ENCODE assay signal across 26 cellular contexts in the genomic region with DNA sequence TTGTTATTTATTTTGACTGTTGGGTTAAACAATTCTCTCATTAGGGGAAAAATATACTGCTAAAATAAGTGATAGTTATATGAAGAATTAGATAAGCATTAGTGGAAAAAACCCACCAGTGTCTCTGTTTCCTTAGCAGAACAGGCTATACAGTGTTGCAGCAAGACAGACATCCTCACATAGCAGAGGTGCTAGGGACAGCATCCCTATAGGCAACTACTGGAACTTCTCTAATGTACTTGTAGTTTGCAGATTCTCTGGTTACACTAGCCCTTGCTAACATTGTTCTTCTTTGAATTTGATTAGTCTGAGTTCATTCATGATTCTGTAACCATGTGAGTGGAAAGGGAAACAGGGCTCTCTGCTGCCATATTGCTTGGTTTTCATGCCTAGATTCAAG.
DNase-seq lines count a peak whose midpoint lies in the region; ATAC-seq, FAIRE-seq and TF ChIP-seq lines count a peak whose summit lies in the region.
"Had no signal": no experiment of that assay in that cellular context is flagged by ENCODE, and none has a peak within 500 bp of the region (broad histone marks: within the 10 kb centered on the region; RNA-seq: fewer than 3 reads in every experiment).

No MANE protein-coding gene starts in this region.

- H3K27me3 Mint-ChIP-seq in astrocyte (ENCODE audit: low read depth, unreplicated experiment): no peaks in the 10 kb centered on the region
- H3K27me3 Mint-ChIP-seq: central memory CD8-positive, alpha-beta T cell had no signal

- no peak for FAIRE-seq in astrocyte (lab: Jason Lieb, UNC)

- peak; percentile 2 for DNase-seq in NCI-H82 (lab: John Stamatoyannopoulos, UW)
- no peak for DNase-seq in NCI-H82 treated with DMSO at 0.1 percent for 48 hours (lab: John Stamatoyannopoulos, UW; ENCODE audit: unreplicated experiment)
- DNase-seq in astrocyte (ENCODE audit: low read depth): no peak
- DNase-seq in foreskin fibroblast: no peak
- no peak for DNase-seq in activated T-cell treated with anti-CD3 and anti-CD28 coated beads, Interleukin-2, amount 50 U/mL, for 1 hour
- DNase-seq in NCI-H1694 treated with DMSO at 0.1 percent for 48 hours (lab: John Stamatoyannopoulos, UW): no peak
- DNase-seq in activated naive CD4-positive, alpha-beta T cell treated with anti-CD3 and anti-CD28 coated beads, Interleukin-2, amount 50 U/mL, for 16 hours: no peak
- DNase-seq: activated CD8-positive, alpha-beta memory T cell treated with anti-CD3 and anti-CD28 coated beads, Interleukin-2, amount 50 U/mL, for 48 hours; activated effector memory CD4-positive, alpha-beta T cell treated with anti-CD3 and anti-CD28 coated beads, Interleukin-2, amount 50 U/mL, for 16 hours; Calu3; head of caudate nucleus; MM.1S; NCI-H1694; NCI-H774; nucleus accumbens; OCI-M1; SJCRH30; stimulated activated CD8-positive, alpha-beta memory T cell treated with anti-CD3 and anti-CD28 coated beads, Interleukin-4, amount 100 ng/mL, for 48 hours; T-helper 2 cell; upper lobe of left lung; WERI-Rb-1 had no signal

- peaks cover 9% of the 10 kb centered on the region for H3K9me3 Mint-ChIP-seq in astrocyte (ENCODE audit: unreplicated experiment)

- ATAC-seq in HG03108 (IDR thresholded peaks at IDR 0.05; ENCODE audit: unreplicated experiment): no peak

- no peak overlapping the region for H3K27ac Mint-ChIP-seq in astrocyte (ENCODE audit: unreplicated experiment)

- H3K4me3 ChIP-seq in astrocyte (ENCODE audit: insufficient read depth, low read depth, low read length): no peak overlapping the region
- no peak overlapping the region for H3K4me3 ChIP-seq in foreskin fibroblast (ENCODE audit: low read depth in 1 of 2, low read length in 2 of 2)
- H3K4me3 ChIP-seq: BLaER1 treated with 17β-estradiol and CSF1 and Interleukin-3, amounts not matched to agents 10 nM and 100 nM; esophagus muscularis mucosa; SJCRH30; upper lobe of left lung had no signal

- H4K20me1 ChIP-seq in astrocyte (ENCODE audit: insufficient read depth, low read length): no peaks in the 10 kb centered on the region
- H4K20me1 ChIP-seq: BLaER1 treated with 17β-estradiol and CSF1 and Interleukin-3, amounts not matched to agents 10 nM and 100 nM had no signal

- H3K79me2 ChIP-seq in astrocyte (ENCODE audit: insufficient read depth, low read length): no peaks in the 10 kb centered on the region

- H3K27me3 ChIP-seq in astrocyte (ENCODE audit: insufficient read depth, low read length): no peaks in the 10 kb centered on the region
- H3K27me3 ChIP-seq: BLaER1 treated with 17β-estradiol and CSF1 and Interleukin-3, amounts not matched to agents 10 nM and 100 nM; esophagus muscularis mucosa; SJCRH30; upper lobe of left lung had no signal

- peaks cover 30% of the 10 kb centered on the region for H3K4me1 Mint-ChIP-seq in astrocyte (ENCODE audit: low read depth, unreplicated experiment)
- H3K4me1 Mint-ChIP-seq: central memory CD8-positive, alpha-beta T cell had no signal

- H3K36me3 Mint-ChIP-seq in astrocyte (ENCODE audit: low read depth, unreplicated experiment): peaks cover 2% of the 10 kb centered on the region

- H3K4me1 ChIP-seq in astrocyte (ENCODE audit: insufficient read depth, low read length): peaks cover 36% of the 10 kb centered on the region
- H3K4me1 ChIP-seq: esophagus muscularis mucosa, upper lobe of left lung had no signal

- no peak overlapping the region for H3K4me2 ChIP-seq in astrocyte (ENCODE audit: low read length)
- H3K4me2 ChIP-seq: BLaER1 treated with 17β-estradiol and CSF1 and Interleukin-3, amounts not matched to agents 10 nM and 100 nM had no signal

- H3K36me3 ChIP-seq in astrocyte (ENCODE audit: insufficient read depth, low read length): no peaks in the 10 kb centered on the region
- H3K36me3 ChIP-seq: BLaER1 treated with 17β-estradiol and CSF1 and Interleukin-3, amounts not matched to agents 10 nM and 100 nM; esophagus muscularis mucosa; SJCRH30; upper lobe of left lung; WERI-Rb-1 had no signal

- no peak overlapping the region for H2AFZ ChIP-seq in astrocyte (ENCODE audit: low read depth, low read length)

- peak overlapping the region; percentile 99 for H3K27ac ChIP-seq in astrocyte (ENCODE audit: low read depth, low read length)
- H3K27ac ChIP-seq: 22Rv1; BLaER1 treated with 17β-estradiol and CSF1 and Interleukin-3, amounts not matched to agents 10 nM and 100 nM; esophagus muscularis mucosa; SJCRH30; upper lobe of left lung; WERI-Rb-1 had no signal

- no peaks in the 10 kb centered on the region for H3K9me3 ChIP-seq in astrocyte (ENCODE audit: insufficient read depth, low read depth, low read length)
- H3K9me3 ChIP-seq: esophagus muscularis mucosa, SJCRH30, upper lobe of left lung had no signal

- H3K4me3 Mint-ChIP-seq in astrocyte (ENCODE audit: unreplicated experiment): no peak overlapping the region
- H3K4me3 Mint-ChIP-seq: central memory CD8-positive, alpha-beta T cell had no signal

- TF ChIP-seq CTCF in astrocyte (IDR thresholded peaks at IDR 0.05; ENCODE audit: insufficient read depth, low read depth, low read length) (peak; percentile 46), foreskin fibroblast (IDR thresholded peaks at IDR 0.05; ENCODE audit: low read depth, low read length) (peak; percentile 14)

- H3K9ac ChIP-seq in astrocyte (ENCODE audit: low read length): no peak overlapping the region
- H3K9ac ChIP-seq: BLaER1 treated with 17β-estradiol and CSF1 and Interleukin-3, amounts not matched to agents 10 nM and 100 nM had no signal
